12 cellular contexts compared by ENCODE assay signal in genomic region chr19:7450243-7451223, GRCh38. TPM values are rescaled to one million over a fixed set of nuclear protein-coding genes. Genes with fewer than 3 reads are reported as not detected.
DNase-seq lines count a peak whose midpoint lies in the region; ATAC-seq and TF ChIP-seq lines count a peak whose summit lies in the region.
"Had no signal": no experiment of that assay in that cellular context is flagged by ENCODE, and none has a peak within 500 bp of the region (broad histone marks: within the 10 kb centered on the region; RNA-seq: fewer than 3 reads in every experiment).

No MANE protein-coding gene starts in this region.

- H3K27me3 Mint-ChIP-seq in MCF 10A (ENCODE audit: insufficient read depth, unreplicated experiment), result no peaks in the 10 kb centered on the region

- no peak for TF ChIP-seq CTCF in MCF 10A (IDR thresholded peaks at IDR 0.05; ENCODE audit: unreplicated experiment)
- no peak for TF ChIP-seq CTCF in breast epithelium (IDR thresholded peaks at IDR 0.05)
- no peak for TF ChIP-seq CTCF in cardiac fibroblast (IDR thresholded peaks at IDR 0.05; ENCODE audit: low read depth, low read length)
- no peak for TF ChIP-seq CTCF in uterus (IDR thresholded peaks at IDR 0.05)

- no peak overlapping the region for H3K4me3 ChIP-seq in breast epithelium
- H3K4me3 ChIP-seq in cardiac fibroblast (replicated peaks in 1 of 2; ENCODE audit: low read depth in 2 of 2, low read length in 2 of 2), result no peak overlapping the region
- no peak overlapping the region for H3K4me3 ChIP-seq in iPS DF 6.9 (ENCODE audit: low read length)
- no peak overlapping the region for H3K4me3 ChIP-seq in uterus
- H3K4me3 ChIP-seq: ascending aorta, lower lobe of right lung had no signal

- intact Hi-C loops in MCF 10A (cut with micrococcal nuclease) (no loop called here), breast epithelium (cut with DNase I; ENCODE audit: low total_unique reads) (no loop called here), uterus (cut with DNase I; ENCODE audit: low total_unique reads) (no loop called here)

- H3K27ac ChIP-seq in breast epithelium (no peak overlapping the region), iPS DF 6.9 (ENCODE audit: low read length) (no peak overlapping the region), uterus (no peak overlapping the region)
- H3K27ac ChIP-seq: ascending aorta, lower lobe of right lung had no signal

- H3K4me1 ChIP-seq in breast epithelium (no peaks in the 10 kb centered on the region), iPS DF 6.9 (ENCODE audit: control insufficient read depth, insufficient read depth, low read length) (no peaks in the 10 kb centered on the region), uterus (no peaks in the 10 kb centered on the region)
- H3K4me1 ChIP-seq: ascending aorta, lower lobe of right lung had no signal

- no TSS peak for BruUV-seq in MCF 10A (replicated peaks; lab: Mats Ljungman, UMichigan)

- peak; percentile 27 for DNase-seq in MCF 10A (ENCODE audit: unreplicated experiment)
- no peak for DNase-seq in breast epithelium (ENCODE audit: low spot score in 2 of 2)
- peak; percentile 35 to 53 for DNase-seq in cardiac fibroblast (ENCODE audit: low read depth in 2 of 2)
- DNase-seq in iPS DF 6.9 (ENCODE audit: low read depth, low spot score), result peak; percentile 22
- DNase-seq in uterus, result no peak
- no peak for DNase-seq in NCI-H524 treated with DMSO at 0.1 percent for 48 hours (lab: John Stamatoyannopoulos, UW)
- DNase-seq: lower lobe of right lung, SW 1271 had no signal

- WGBS in iPS DF 6.9 (ENCODE audit: insufficient coverage, insufficient read length), result no CpG with 5 or more reads among the region's 53 CpGs

- no peaks in the 10 kb centered on the region for H3K27me3 ChIP-seq in breast epithelium
- H3K27me3 ChIP-seq in iPS DF 6.9 (ENCODE audit: control insufficient read depth, insufficient read depth, low read length), result no peaks in the 10 kb centered on the region
- no peaks in the 10 kb centered on the region for H3K27me3 ChIP-seq in uterus
- H3K27me3 ChIP-seq: ascending aorta had no signal

- ATAC-seq in HG03025 (IDR thresholded peaks at IDR 0.05; ENCODE audit: low FRiP score, unreplicated experiment) (no peak), GM18511 (IDR thresholded peaks at IDR 0.05; ENCODE audit: unreplicated experiment) (no peak)
- ATAC-seq: sciatic nerve had no signal

- CTCF ChIA-PET in MCF 10A (lab: Yijun Ruan, JAX), result no interaction called here

- H3K36me3 Mint-ChIP-seq in MCF 10A (ENCODE audit: insufficient read depth, unreplicated experiment), result peaks cover 75% of the 10 kb centered on the region

- H3K27ac Mint-ChIP-seq in MCF 10A (ENCODE audit: low read depth, unreplicated experiment), result no peak overlapping the region

- H3K9me3 ChIP-seq in breast epithelium (no peaks in the 10 kb centered on the region), iPS DF 6.9 (ENCODE audit: control insufficient read depth, insufficient read depth, low read length) (no peaks in the 10 kb centered on the region), uterus (no peaks in the 10 kb centered on the region)
- H3K9me3 ChIP-seq: lower lobe of right lung had no signal

- TF ChIP-seq POLR2A in breast epithelium (IDR thresholded peaks at IDR 0.05) (no peak), uterus (IDR thresholded peaks at IDR 0.05) (no peak)

- POLR2A ChIA-PET in MCF 10A (lab: Yijun Ruan, JAX), result interaction anchor here (1.3 kb wide), 1 partner anchor 14 kb away, joined by 3 read pairs; no protein-coding TSS in a partner anchor

- peaks cover 14% of the 10 kb centered on the region for H3K9me3 Mint-ChIP-seq in MCF 10A (ENCODE audit: unreplicated experiment)

- H3K36me3 ChIP-seq in breast epithelium (peaks cover 5% of the 10 kb centered on the region), iPS DF 6.9 (ENCODE audit: control insufficient read depth, insufficient read depth, low read length) (peaks cover 12% of the 10 kb centered on the region), uterus (no peaks in the 10 kb centered on the region)

- no peak overlapping the region for H3K4me3 Mint-ChIP-seq in MCF 10A (ENCODE audit: unreplicated experiment)

- H3K4me1 Mint-ChIP-seq in MCF 10A (ENCODE audit: insufficient read depth, unreplicated experiment), result no peaks in the 10 kb centered on the region

RNA-seq across cellular contexts. Expression of gene PEX11G, which starts 38.3 kb away (rescaled TPM):
- total RNA-seq in MCF 10A (2022), result 5.5 and 6.4 TPM in 2 replicates
- 1 to 10 TPM; 5.4 to 9.8 (median 7.2) TPM for total RNA-seq in breast epithelium
- total RNA-seq in uterus, result 1 to 10 TPM in 2 of 4 donors, not detected in 2; 2.1 to 3.0 TPM
- total RNA-seq: ascending aorta had no signal

Comparison
In these comparisons a context has a peak if more than half of its experiments do, and no peak if none do; other contexts are left out.
1. DNase-seq: peak in MCF 10A (single experiment), cardiac fibroblast (2 of 2) and iPS DF 6.9 (single experiment); none in breast epithelium (0 of 2), uterus (0 of 2) and NCI-H524 treated with DMSO at 0.1 percent for 48 hours (single experiment).